Comparison of ENCODE assay signal across 1 cellular context in genomic region chr2:222708274-222708710, GRCh38.
TF ChIP-seq lines count a peak whose summit lies in the region.

No MANE protein-coding gene starts in this region.

TF ChIP-seq in HepG2, 621 proteins besides CTCF, POLR2A, EP300 and RAD21 (continued from another document and continues in another):
- TF ChIP-seq, protein P1, sequence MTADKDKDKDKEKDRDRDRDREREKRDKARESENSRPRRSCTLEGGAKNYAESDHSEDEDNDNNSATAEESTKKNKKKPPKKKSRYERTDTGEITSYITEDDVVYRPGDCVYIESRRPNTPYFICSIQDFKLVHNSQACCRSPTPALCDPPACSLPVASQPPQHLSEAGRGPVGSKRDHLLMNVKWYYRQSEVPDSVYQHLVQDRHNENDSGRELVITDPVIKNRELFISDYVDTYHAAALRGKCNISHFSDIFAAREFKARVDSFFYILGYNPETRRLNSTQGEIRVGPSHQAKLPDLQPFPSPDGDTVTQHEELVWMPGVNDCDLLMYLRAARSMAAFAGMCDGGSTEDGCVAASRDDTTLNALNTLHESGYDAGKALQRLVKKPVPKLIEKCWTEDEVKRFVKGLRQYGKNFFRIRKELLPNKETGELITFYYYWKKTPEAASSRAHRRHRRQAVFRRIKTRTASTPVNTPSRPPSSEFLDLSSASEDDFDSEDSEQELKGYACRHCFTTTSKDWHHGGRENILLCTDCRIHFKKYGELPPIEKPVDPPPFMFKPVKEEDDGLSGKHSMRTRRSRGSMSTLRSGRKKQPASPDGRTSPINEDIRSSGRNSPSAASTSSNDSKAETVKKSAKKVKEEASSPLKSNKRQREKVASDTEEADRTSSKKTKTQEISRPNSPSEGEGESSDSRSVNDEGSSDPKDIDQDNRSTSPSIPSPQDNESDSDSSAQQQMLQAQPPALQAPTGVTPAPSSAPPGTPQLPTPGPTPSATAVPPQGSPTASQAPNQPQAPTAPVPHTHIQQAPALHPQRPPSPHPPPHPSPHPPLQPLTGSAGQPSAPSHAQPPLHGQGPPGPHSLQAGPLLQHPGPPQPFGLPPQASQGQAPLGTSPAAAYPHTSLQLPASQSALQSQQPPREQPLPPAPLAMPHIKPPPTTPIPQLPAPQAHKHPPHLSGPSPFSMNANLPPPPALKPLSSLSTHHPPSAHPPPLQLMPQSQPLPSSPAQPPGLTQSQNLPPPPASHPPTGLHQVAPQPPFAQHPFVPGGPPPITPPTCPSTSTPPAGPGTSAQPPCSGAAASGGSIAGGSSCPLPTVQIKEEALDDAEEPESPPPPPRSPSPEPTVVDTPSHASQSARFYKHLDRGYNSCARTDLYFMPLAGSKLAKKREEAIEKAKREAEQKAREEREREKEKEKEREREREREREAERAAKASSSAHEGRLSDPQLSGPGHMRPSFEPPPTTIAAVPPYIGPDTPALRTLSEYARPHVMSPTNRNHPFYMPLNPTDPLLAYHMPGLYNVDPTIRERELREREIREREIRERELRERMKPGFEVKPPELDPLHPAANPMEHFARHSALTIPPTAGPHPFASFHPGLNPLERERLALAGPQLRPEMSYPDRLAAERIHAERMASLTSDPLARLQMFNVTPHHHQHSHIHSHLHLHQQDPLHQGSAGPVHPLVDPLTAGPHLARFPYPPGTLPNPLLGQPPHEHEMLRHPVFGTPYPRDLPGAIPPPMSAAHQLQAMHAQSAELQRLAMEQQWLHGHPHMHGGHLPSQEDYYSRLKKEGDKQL (CRISPR knock-in tag; IDR thresholded peaks at IDR 0.05; ENCODE audit: low read depth): no peak
- TF ChIP-seq ZSCAN20 (CRISPR knock-in tag; IDR thresholded peaks at IDR 0.05; ENCODE audit: borderline replicate concordance) (no peak), CBFB (CRISPR knock-in tag; IDR thresholded peaks at IDR 0.05) (no peak), XBP1 (CRISPR knock-in tag; IDR thresholded peaks at IDR 0.05) (no peak), DRAP1 (CRISPR knock-in tag; IDR thresholded peaks at IDR 0.05) (no peak), HNRNPK (IDR thresholded peaks at IDR 0.05; ENCODE audit: low read depth, low read length, poor library complexity, severe bottlenecking) (no peak), BRD4 (CRISPR knock-in tag; IDR thresholded peaks at IDR 0.05) (peak; percentile 51; the same call in 1 of the 2 replicates), PRDM15 (CRISPR knock-in tag; IDR thresholded peaks at IDR 0.05) (no peak), ZSCAN9 (CRISPR knock-in tag; IDR thresholded peaks at IDR 0.05; ENCODE audit: borderline replicate concordance) (peak; percentile 54; the same call in 1 of the 2 replicates), ZBTB43 (CRISPR knock-in tag; conservative IDR thresholded peaks at IDR 0.05) (no peak), ZNF670 (CRISPR knock-in tag; IDR thresholded peaks at IDR 0.05; ENCODE audit: borderline replicate concordance) (no peak), NFE2 (CRISPR knock-in tag; IDR thresholded peaks at IDR 0.05) (no peak), FOXK1 (CRISPR knock-in tag; IDR thresholded peaks at IDR 0.05; ENCODE audit: borderline replicate concordance, low read depth) (no peak), ZNF720 (CRISPR knock-in tag; IDR thresholded peaks at IDR 0.05) (no peak), MXD4 (CRISPR knock-in tag; IDR thresholded peaks at IDR 0.05) (no peak), RXRB (CRISPR knock-in tag; IDR thresholded peaks at IDR 0.05; ENCODE audit: borderline replicate concordance) (peak; percentile 45; the same call in 1 of the 2 replicates), TFDP2 (CRISPR knock-in tag; IDR thresholded peaks at IDR 0.05) (no peak), BCLAF1 (IDR thresholded peaks at IDR 0.05) (no peak), NFKB2 (CRISPR knock-in tag; IDR thresholded peaks at IDR 0.05; ENCODE audit: borderline replicate concordance) (no peak), SALL2 (CRISPR knock-in tag; IDR thresholded peaks at IDR 0.05) (peak; percentile 57; the same call in 1 of the 2 replicates), ATAD3A (CRISPR knock-in tag; IDR thresholded peaks at IDR 0.05) (no peak), JUNB (CRISPR knock-in tag; IDR thresholded peaks at IDR 0.05; ENCODE audit: borderline replicate concordance) (no peak), ZNF101 (CRISPR knock-in tag; IDR thresholded peaks at IDR 0.05; ENCODE audit: borderline replicate concordance, low read depth) (no peak), YY1 (IDR thresholded peaks at IDR 0.05; ENCODE audit: insufficient read depth, insufficient replicate concordance, low read depth, low read length) (peak; percentile 23), ELF3 (CRISPR knock-in tag; IDR thresholded peaks at IDR 0.05) (0 out of 2 replicates have a peak, but pooled peaks have one; percentile 17), PCBP1 (IDR thresholded peaks at IDR 0.05; ENCODE audit: borderline replicate concordance, low read depth, low read length) (no peak), ZNF790 (CRISPR knock-in tag; IDR thresholded peaks at IDR 0.05; ENCODE audit: borderline replicate concordance) (no peak), ZNF883 (CRISPR knock-in tag; IDR thresholded peaks at IDR 0.05; ENCODE audit: not compliant biosample characterization) (no peak), ASH2L (IDR thresholded peaks at IDR 0.05; ENCODE audit: insufficient read length, low read depth, low read length) (no peak)
- TF ChIP-seq, protein P2, sequence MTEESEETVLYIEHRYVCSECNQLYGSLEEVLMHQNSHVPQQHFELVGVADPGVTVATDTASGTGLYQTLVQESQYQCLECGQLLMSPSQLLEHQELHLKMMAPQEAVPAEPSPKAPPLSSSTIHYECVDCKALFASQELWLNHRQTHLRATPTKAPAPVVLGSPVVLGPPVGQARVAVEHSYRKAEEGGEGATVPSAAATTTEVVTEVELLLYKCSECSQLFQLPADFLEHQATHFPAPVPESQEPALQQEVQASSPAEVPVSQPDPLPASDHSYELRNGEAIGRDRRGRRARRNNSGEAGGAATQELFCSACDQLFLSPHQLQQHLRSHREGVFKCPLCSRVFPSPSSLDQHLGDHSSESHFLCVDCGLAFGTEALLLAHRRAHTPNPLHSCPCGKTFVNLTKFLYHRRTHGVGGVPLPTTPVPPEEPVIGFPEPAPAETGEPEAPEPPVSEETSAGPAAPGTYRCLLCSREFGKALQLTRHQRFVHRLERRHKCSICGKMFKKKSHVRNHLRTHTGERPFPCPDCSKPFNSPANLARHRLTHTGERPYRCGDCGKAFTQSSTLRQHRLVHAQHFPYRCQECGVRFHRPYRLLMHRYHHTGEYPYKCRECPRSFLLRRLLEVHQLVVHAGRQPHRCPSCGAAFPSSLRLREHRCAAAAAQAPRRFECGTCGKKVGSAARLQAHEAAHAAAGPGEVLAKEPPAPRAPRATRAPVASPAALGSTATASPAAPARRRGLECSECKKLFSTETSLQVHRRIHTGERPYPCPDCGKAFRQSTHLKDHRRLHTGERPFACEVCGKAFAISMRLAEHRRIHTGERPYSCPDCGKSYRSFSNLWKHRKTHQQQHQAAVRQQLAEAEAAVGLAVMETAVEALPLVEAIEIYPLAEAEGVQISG (CRISPR knock-in tag; IDR thresholded peaks at IDR 0.05): peak; percentile 62
- TF ChIP-seq, protein P3, sequence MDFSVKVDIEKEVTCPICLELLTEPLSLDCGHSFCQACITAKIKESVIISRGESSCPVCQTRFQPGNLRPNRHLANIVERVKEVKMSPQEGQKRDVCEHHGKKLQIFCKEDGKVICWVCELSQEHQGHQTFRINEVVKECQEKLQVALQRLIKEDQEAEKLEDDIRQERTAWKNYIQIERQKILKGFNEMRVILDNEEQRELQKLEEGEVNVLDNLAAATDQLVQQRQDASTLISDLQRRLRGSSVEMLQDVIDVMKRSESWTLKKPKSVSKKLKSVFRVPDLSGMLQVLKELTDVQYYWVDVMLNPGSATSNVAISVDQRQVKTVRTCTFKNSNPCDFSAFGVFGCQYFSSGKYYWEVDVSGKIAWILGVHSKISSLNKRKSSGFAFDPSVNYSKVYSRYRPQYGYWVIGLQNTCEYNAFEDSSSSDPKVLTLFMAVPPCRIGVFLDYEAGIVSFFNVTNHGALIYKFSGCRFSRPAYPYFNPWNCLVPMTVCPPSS (IDR thresholded peaks at IDR 0.05): no peak
- TF ChIP-seq, protein P4, sequence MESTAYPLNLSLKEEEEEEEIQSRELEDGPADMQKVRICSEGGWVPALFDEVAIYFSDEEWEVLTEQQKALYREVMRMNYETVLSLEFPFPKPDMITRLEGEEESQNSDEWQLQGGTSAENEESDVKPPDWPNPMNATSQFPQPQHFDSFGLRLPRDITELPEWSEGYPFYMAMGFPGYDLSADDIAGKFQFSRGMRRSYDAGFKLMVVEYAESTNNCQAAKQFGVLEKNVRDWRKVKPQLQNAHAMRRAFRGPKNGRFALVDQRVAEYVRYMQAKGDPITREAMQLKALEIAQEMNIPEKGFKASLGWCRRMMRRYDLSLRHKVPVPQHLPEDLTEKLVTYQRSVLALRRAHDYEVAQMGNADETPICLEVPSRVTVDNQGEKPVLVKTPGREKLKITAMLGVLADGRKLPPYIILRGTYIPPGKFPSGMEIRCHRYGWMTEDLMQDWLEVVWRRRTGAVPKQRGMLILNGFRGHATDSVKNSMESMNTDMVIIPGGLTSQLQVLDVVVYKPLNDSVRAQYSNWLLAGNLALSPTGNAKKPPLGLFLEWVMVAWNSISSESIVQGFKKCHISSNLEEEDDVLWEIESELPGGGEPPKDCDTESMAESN (CRISPR knock-in tag; conservative IDR thresholded peaks at IDR 0.05): no peak
- TF ChIP-seq, protein P5, sequence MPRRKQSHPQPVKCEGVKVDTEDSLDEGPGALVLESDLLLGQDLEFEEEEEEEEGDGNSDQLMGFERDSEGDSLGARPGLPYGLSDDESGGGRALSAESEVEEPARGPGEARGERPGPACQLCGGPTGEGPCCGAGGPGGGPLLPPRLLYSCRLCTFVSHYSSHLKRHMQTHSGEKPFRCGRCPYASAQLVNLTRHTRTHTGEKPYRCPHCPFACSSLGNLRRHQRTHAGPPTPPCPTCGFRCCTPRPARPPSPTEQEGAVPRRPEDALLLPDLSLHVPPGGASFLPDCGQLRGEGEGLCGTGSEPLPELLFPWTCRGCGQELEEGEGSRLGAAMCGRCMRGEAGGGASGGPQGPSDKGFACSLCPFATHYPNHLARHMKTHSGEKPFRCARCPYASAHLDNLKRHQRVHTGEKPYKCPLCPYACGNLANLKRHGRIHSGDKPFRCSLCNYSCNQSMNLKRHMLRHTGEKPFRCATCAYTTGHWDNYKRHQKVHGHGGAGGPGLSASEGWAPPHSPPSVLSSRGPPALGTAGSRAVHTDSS (CRISPR knock-in tag; conservative IDR thresholded peaks at IDR 0.05): no peak
